ENCODE assay signal across 8 cellular contexts in genomic region chr2:25982968-25983280, GRCh38. TPM values are rescaled to one million over a fixed set of nuclear protein-coding genes. Genes with fewer than 3 reads are reported as not detected.
DNase-seq lines count a peak whose midpoint lies in the region; TF ChIP-seq lines count a peak whose summit lies in the region.

No MANE protein-coding gene starts in this region.

- no peaks in the 10 kb centered on the region for H3K9me3 ChIP-seq in HAP-1
- no peaks in the 10 kb centered on the region for H3K9me3 ChIP-seq in hepatocyte (ENCODE audit: low read depth)
- H3K9me3 ChIP-seq in skeletal muscle tissue (ENCODE audit: control insufficient read depth in 3 of 3, low read length in 3 of 3): no peaks in the 10 kb centered on the region

- no peaks in the 10 kb centered on the region for H3K9me2 ChIP-seq in hepatocyte (replicated peaks; ENCODE audit: insufficient read depth)

- in situ Hi-C loops in HAP-1 (cut with MboI; ENCODE audit: low sequenced_read_pairs): no loop called here

- H3K27ac Mint-ChIP-seq in activated CD4-positive, alpha-beta memory T cell treated with anti-CD3 and anti-CD28 coated beads for 36 hours: no peak overlapping the region

- no peaks in the 10 kb centered on the region for H3K4me1 Mint-ChIP-seq in activated CD4-positive, alpha-beta memory T cell treated with anti-CD3 and anti-CD28 coated beads for 36 hours (ENCODE audit: low read depth)

- no peak for TF ChIP-seq CTCF in hepatocyte (IDR thresholded peaks at IDR 0.05; ENCODE audit: poor library complexity)

- intact Hi-C loops in activated CD4-positive, alpha-beta memory T cell treated with anti-CD3 and anti-CD28 coated beads for 36 hours (cut with micrococcal nuclease): loop anchor here (10.0 kb wide), 1 partner anchor 108 kb away; the partner anchor contains the start of gene ASXL2

- H3K4me1 ChIP-seq in HAP-1 (peaks cover 7% of the 10 kb centered on the region), hepatocyte (ENCODE audit: insufficient read depth) (peaks cover 21% of the 10 kb centered on the region), skeletal muscle tissue (ENCODE audit: control insufficient read depth in 3 of 3, insufficient read depth in 3 of 3, low read length in 3 of 3) (peaks cover 7 to 26% (median 17%) of the 10 kb centered on the region in 3 donors)

- H3K27ac ChIP-seq in hepatocyte (peak overlapping the region; percentile 70), skeletal muscle tissue (ENCODE audit: low read depth, low read length) (no peak overlapping the region)

- no peaks in the 10 kb centered on the region for H3K27me3 Mint-ChIP-seq in activated CD4-positive, alpha-beta memory T cell treated with anti-CD3 and anti-CD28 coated beads for 36 hours

- H4K20me1 ChIP-seq in hepatocyte (ENCODE audit: insufficient read depth, poor library complexity, severe bottlenecking): no peaks in the 10 kb centered on the region

- peaks cover 21% of the 10 kb centered on the region for H3K79me2 ChIP-seq in hepatocyte

- no peaks in the 10 kb centered on the region for H3K36me3 Mint-ChIP-seq in activated CD4-positive, alpha-beta memory T cell treated with anti-CD3 and anti-CD28 coated beads for 36 hours

- POLR2A ChIA-PET in activated CD4-positive, alpha-beta memory T cell treated with anti-CD3 and anti-CD28 coated beads for 36 hours (lab: Charles Lee): no interaction called here

- 68% methylated on average over 15 of the region's 15 CpGs for WGBS in hepatocyte (ENCODE audit: low lambda C conversion rate, missing lambda C conversion rate)

- DNase-seq in HAP-1 (ENCODE audit: low spot score in 2 of 2): no peak
- no peak for DNase-seq in activated CD4-positive, alpha-beta memory T cell treated with anti-CD3 and anti-CD28 coated beads for 36 hours
- no peak for DNase-seq in hepatocyte (ENCODE audit: low spot score)
- DNase-seq in stimulated activated CD4-positive, alpha-beta T cell treated with anti-CD3 and anti-CD28 coated beads, Interleukin-2, amount 100 ng/mL, for 48 hours: no peak
- DNase-seq in HT-29 (ENCODE audit: low spot score): no peak
- no peak for DNase-seq in activated CD8-positive, alpha-beta memory T cell treated with anti-CD3 and anti-CD28 coated beads, Interleukin-2, amount 50 U/mL, for 4 hours
- DNase-seq in globus pallidus (ENCODE audit: low spot score): no peak

- CTCF ChIA-PET in activated CD4-positive, alpha-beta memory T cell treated with anti-CD3 and anti-CD28 coated beads for 36 hours (lab: Charles Lee): interaction anchor here (1.3 to 2.2 kb wide), 2 partner anchors 104 to 162 kb away, joined by 4 to 6 read pairs; partner anchors contain the start of gene ASXL2

- peak overlapping the region; percentile 55 for H3K4me3 Mint-ChIP-seq in activated CD4-positive, alpha-beta memory T cell treated with anti-CD3 and anti-CD28 coated beads for 36 hours

- H2AFZ ChIP-seq in hepatocyte: peak overlapping the region; percentile 83

- H3K27me3 ChIP-seq in HAP-1 (ENCODE audit: low read depth) (no peaks in the 10 kb centered on the region), hepatocyte (no peaks in the 10 kb centered on the region), skeletal muscle tissue (ENCODE audit: control insufficient read depth in 3 of 3, insufficient read depth in 3 of 3, low read length in 3 of 3) (no peaks in the 10 kb centered on the region)

- H3K36me3 ChIP-seq in HAP-1 (replicated peaks) (no peaks in the 10 kb centered on the region), hepatocyte (replicated peaks; ENCODE audit: insufficient read depth, low read depth) (no peaks in the 10 kb centered on the region), skeletal muscle tissue (ENCODE audit: control insufficient read depth in 3 of 3, insufficient read depth in 3 of 3, low read length in 3 of 3) (no peaks in the 10 kb centered on the region)

- H3K9me3 Mint-ChIP-seq in activated CD4-positive, alpha-beta memory T cell treated with anti-CD3 and anti-CD28 coated beads for 36 hours: no peaks in the 10 kb centered on the region

- peak overlapping the region; percentile 32 to 73 (median 61) for H3K9ac ChIP-seq in skeletal muscle tissue (ENCODE audit: low read depth in 1 of 3, low read length in 3 of 3)

- peak overlapping the region; percentile 100 for H3K4me2 ChIP-seq in hepatocyte

- H3K4me3 ChIP-seq in HAP-1 (peak overlapping the region; percentile 62), hepatocyte (peak overlapping the region; percentile 76), skeletal muscle tissue (ENCODE audit: low read length in 3 of 3) (peak overlapping the region; percentile 78 to 81 (median 81))

RNA-seq across cellular contexts. Expression of gene KIF3C, which starts 0.6 kb away (rescaled TPM):
- 1 to 10 TPM; 5.3 to 5.4 TPM for total RNA-seq in activated CD4-positive, alpha-beta memory T cell treated with anti-CD3 and anti-CD28 coated beads for 36 hours
- total RNA-seq in hepatocyte: 6.5 and 8.4 TPM in 2 replicates
- 6.9 and 10.9 TPM in 2 replicates for polyA plus RNA-seq in hepatocyte
- total RNA-seq in skeletal muscle tissue: 3.7 TPM
- total RNA-seq in HT-29 (2014; rRNA removed; shearing (Covaris generic)): 1.9 and 3.2 TPM in 2 replicates

RNA-seq across cellular contexts. Expression of gene RAB10, which starts 51.0 kb away (rescaled TPM):
- total RNA-seq in activated CD4-positive, alpha-beta memory T cell treated with anti-CD3 and anti-CD28 coated beads for 36 hours: 100 to 1,000 TPM; 110 to 119 TPM
- total RNA-seq in hepatocyte (110 and 122 TPM in 2 replicates), skeletal muscle tissue (49.1 TPM)
- polyA plus RNA-seq in hepatocyte: 100 and 107 TPM in 2 replicates
- 118 and 135 TPM in 2 replicates for total RNA-seq in HT-29 (2014; rRNA removed; shearing (Covaris generic))
